11 cellular contexts compared by ENCODE assay signal in the genomic region with DNA sequence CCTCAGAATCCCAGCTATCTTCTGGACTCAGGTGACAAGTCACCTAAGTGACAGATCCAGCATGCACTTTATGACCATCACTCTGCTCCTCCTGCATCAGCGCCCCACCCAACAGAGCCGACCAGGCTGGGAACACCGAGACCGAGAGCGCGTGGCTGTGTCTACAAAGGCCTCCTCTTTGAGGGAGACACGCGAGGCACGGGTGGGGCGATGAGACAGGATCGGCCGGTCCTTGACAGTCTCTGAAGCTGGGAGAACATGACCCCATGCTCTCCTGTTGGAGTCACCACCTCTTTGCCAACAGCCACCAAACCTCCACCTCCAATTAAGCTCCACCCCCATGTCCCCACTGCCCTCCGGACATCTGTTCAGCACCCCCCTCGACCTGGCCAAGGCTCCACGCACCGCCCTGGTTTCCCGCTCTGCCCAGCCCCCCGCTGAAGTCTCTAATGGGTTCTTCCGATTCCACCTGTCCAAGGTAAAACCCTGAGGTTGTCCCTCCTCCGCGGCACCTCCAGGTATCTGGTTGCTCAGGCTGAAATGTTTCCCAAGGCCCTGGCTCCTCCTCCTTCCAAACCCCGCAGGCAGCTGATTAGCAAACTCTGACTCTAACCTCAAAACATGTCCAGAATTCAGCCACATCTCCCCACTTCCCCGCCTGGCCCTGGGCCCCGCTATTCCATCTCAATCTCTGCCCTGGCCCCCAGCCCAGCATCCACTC. TPM values are rescaled to one million over a fixed set of nuclear protein-coding genes. Genes with fewer than 3 reads are reported as not detected.
DNase-seq lines count a peak whose midpoint lies in the region; ATAC-seq and TF ChIP-seq lines count a peak whose summit lies in the region.
"Had no signal": no experiment of that assay in that cellular context is flagged by ENCODE, and none has a peak within 500 bp of the region (broad histone marks: within the 10 kb centered on the region; RNA-seq: fewer than 3 reads in every experiment).

No MANE protein-coding gene starts in this region.

- no peaks in the 10 kb centered on the region for H4K20me1 ChIP-seq in HCT116 (ENCODE audit: insufficient read depth)

- H3K4me2 ChIP-seq in HCT116 (ENCODE audit: low read length) = no peak overlapping the region

- TF ChIP-seq POLR2A in HCT116 (IDR thresholded peaks at IDR 0.05; ENCODE audit: borderline replicate concordance, extremely low read depth, insufficient read depth, insufficient read length) = no peak

- CTCF ChIA-PET in HCT116 (lab: Charles Lee) = no interaction called here

- no peaks in the 10 kb centered on the region for H3K79me2 ChIP-seq in HCT116 (ENCODE audit: insufficient read depth, low read length)

- H3K9ac ChIP-seq in HCT116 (ENCODE audit: low read length) = no peak overlapping the region

- H3K4me1 ChIP-seq in HCT116 (ENCODE audit: control insufficient read depth in 1 of 2, insufficient read depth in 2 of 2, low read length in 2 of 2) = no peaks in the 10 kb centered on the region
- H3K4me1 ChIP-seq in HAP-1 = no peaks in the 10 kb centered on the region

- no TSS peak for BruUV-seq in HCT116 (replicated peaks; lab: Mats Ljungman, UMichigan)

- DNase-seq in AG08395 (ENCODE audit: low spot score) (peak; percentile 86), HCT116 (ENCODE audit: low read depth, low spot score) (no peak), brain microvascular endothelial cell (peak; percentile 54), left colon (no peak), NCI-H1105 (lab: John Stamatoyannopoulos, UW) (no peak), DMS153 treated with DMSO at 0.1 percent for 48 hours (lab: John Stamatoyannopoulos, UW; ENCODE audit: unreplicated experiment) (no peak), HAP-1 (ENCODE audit: low spot score in 2 of 2) (no peak)
- DNase-seq: NCI-H1092; SJCRH30; stimulated activated CD4-positive, alpha-beta T cell treated with anti-CD3 and anti-CD28 coated beads, Interleukin-4, amount 100 ng/mL, for 24 hours had no signal

- TF ChIP-seq RAD21 in HCT116 (IDR thresholded peaks at IDR 0.05; ENCODE audit: low read depth) = no peak

- no peak overlapping the region for H3K4me3 ChIP-seq in HCT116 (replicated peaks in 1 of 2; ENCODE audit: low read depth in 1 of 2, low read length in 2 of 2)
- no peak overlapping the region for H3K4me3 ChIP-seq in brain microvascular endothelial cell (ENCODE audit: low read depth, low read length)
- H3K4me3 ChIP-seq in HAP-1 = no peak overlapping the region
- H3K4me3 ChIP-seq: SJCRH30 had no signal

- no peaks in the 10 kb centered on the region for H3K9me2 ChIP-seq in HCT116 (ENCODE audit: insufficient read depth)

- TF ChIP-seq CTCF in HCT116 (IDR thresholded peaks at IDR 0.05 in 2 of 3, conservative IDR thresholded peaks at IDR 0.05 in 1 of 3; ENCODE audit: borderline replicate concordance in 1 of 3, insufficient read depth in 1 of 3, low read depth in 2 of 3, low read length in 2 of 3) = no peak
- TF ChIP-seq CTCF in brain microvascular endothelial cell (IDR thresholded peaks at IDR 0.05; ENCODE audit: low read depth, low read length, missing control alignments) = no peak

- no peak overlapping the region for H2AFZ ChIP-seq in HCT116 (ENCODE audit: low read depth, low read length, poor library complexity, severe bottlenecking)

- intact Hi-C loops in HCT116 (cut with micrococcal nuclease) = no loop called here
- intact Hi-C loops in left colon (cut with DNase I, micrococcal nuclease) = no loop called here

- no peaks in the 10 kb centered on the region for H3K27me3 ChIP-seq in HCT116 (ENCODE audit: insufficient read depth, low read length)
- H3K27me3 ChIP-seq in brain microvascular endothelial cell (replicated peaks) = no peaks in the 10 kb centered on the region
- H3K27me3 ChIP-seq in HAP-1 (ENCODE audit: low read depth) = no peaks in the 10 kb centered on the region
- H3K27me3 ChIP-seq: SJCRH30 had no signal

- H3K27ac ChIP-seq in HCT116 (ENCODE audit: low read depth, low read length) (no peak overlapping the region), brain microvascular endothelial cell (no peak overlapping the region)
- H3K27ac ChIP-seq: SJCRH30 had no signal

- in situ Hi-C loops in brain microvascular endothelial cell (cut with HindIII; ENCODE audit: low pct_ligation_motif_present, low sequenced_read_pairs) (no loop called here), HAP-1 (cut with MboI; ENCODE audit: low sequenced_read_pairs) (no loop called here)

- ATAC-seq in HCT116 (peak; percentile 26; the same call in 1 of the 2 replicates), left colon (peak; percentile 42), HG03280 (IDR thresholded peaks at IDR 0.05; ENCODE audit: unreplicated experiment) (no peak)

- peaks cover 4 to 6% of the 10 kb centered on the region in 2 experiments; a peak in 3 of 4 replicates for H3K36me3 ChIP-seq in HCT116 (ENCODE audit: control insufficient read depth in 1 of 2, insufficient read depth in 2 of 2, low read length in 2 of 2)
- H3K36me3 ChIP-seq in brain microvascular endothelial cell (replicated peaks) = peaks cover 48% of the 10 kb centered on the region
- peaks cover 20% of the 10 kb centered on the region for H3K36me3 ChIP-seq in HAP-1 (replicated peaks)

- H3K9me3 ChIP-seq in HCT116 (ENCODE audit: control insufficient read depth in 1 of 2, insufficient read depth in 1 of 2, low read depth in 1 of 2, low read length in 2 of 2) (no peaks in the 10 kb centered on the region), HAP-1 (no peaks in the 10 kb centered on the region)
- H3K9me3 ChIP-seq: SJCRH30 had no signal

- POLR2A ChIA-PET in HCT116 (lab: Charles Lee) = no interaction called here

- RAD21 ChIA-PET in HCT116 (lab: Charles Lee; ENCODE audit: low non-redundant PET in 1 of 2, low total read pairs in 2 of 2, uncharacterized antibody in 2 of 2, unreplicated experiment in 2 of 2) = no interaction called here

TF ChIP-seq in HCT116, 20 proteins besides CTCF, POLR2A, EP300 and RAD21 (continues in another document):
- no peak for TF ChIP-seq SRF (IDR thresholded peaks at IDR 0.05; ENCODE audit: low read depth)
- TF ChIP-seq ELF1 (IDR thresholded peaks at IDR 0.05; ENCODE audit: borderline replicate concordance, low read depth) = no peak
- TF ChIP-seq POLR2AphosphoS5 (IDR thresholded peaks at IDR 0.05; ENCODE audit: low read depth, low read length) = no peak
- no peak for TF ChIP-seq FOSL1 (IDR thresholded peaks at IDR 0.05; ENCODE audit: low read depth)
- no peak for TF ChIP-seq TCF7L2 (IDR thresholded peaks at IDR 0.05; ENCODE audit: borderline replicate concordance, extremely low read depth, insufficient read depth, insufficient read length)
- no peak for TF ChIP-seq ZBTB33 (IDR thresholded peaks at IDR 0.05; ENCODE audit: extremely low read depth, insufficient replicate concordance, low read length)
- no peak for TF ChIP-seq JUND (IDR thresholded peaks at IDR 0.05)
- TF ChIP-seq YY1 (IDR thresholded peaks at IDR 0.05; ENCODE audit: extremely low read depth, insufficient replicate concordance, low read depth, low read length) = no peak
- TF ChIP-seq SP1 (IDR thresholded peaks at IDR 0.05; ENCODE audit: low read depth) = no peak
- TF ChIP-seq, protein P1, sequence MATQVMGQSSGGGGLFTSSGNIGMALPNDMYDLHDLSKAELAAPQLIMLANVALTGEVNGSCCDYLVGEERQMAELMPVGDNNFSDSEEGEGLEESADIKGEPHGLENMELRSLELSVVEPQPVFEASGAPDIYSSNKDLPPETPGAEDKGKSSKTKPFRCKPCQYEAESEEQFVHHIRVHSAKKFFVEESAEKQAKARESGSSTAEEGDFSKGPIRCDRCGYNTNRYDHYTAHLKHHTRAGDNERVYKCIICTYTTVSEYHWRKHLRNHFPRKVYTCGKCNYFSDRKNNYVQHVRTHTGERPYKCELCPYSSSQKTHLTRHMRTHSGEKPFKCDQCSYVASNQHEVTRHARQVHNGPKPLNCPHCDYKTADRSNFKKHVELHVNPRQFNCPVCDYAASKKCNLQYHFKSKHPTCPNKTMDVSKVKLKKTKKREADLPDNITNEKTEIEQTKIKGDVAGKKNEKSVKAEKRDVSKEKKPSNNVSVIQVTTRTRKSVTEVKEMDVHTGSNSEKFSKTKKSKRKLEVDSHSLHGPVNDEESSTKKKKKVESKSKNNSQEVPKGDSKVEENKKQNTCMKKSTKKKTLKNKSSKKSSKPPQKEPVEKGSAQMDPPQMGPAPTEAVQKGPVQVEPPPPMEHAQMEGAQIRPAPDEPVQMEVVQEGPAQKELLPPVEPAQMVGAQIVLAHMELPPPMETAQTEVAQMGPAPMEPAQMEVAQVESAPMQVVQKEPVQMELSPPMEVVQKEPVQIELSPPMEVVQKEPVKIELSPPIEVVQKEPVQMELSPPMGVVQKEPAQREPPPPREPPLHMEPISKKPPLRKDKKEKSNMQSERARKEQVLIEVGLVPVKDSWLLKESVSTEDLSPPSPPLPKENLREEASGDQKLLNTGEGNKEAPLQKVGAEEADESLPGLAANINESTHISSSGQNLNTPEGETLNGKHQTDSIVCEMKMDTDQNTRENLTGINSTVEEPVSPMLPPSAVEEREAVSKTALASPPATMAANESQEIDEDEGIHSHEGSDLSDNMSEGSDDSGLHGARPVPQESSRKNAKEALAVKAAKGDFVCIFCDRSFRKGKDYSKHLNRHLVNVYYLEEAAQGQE (IDR thresholded peaks at IDR 0.05; ENCODE audit: low read depth) = no peak
- TF ChIP-seq MAX (IDR thresholded peaks at IDR 0.05) = no peak
- TF ChIP-seq ZFX (IDR thresholded peaks at IDR 0.05) = no peak
- TF ChIP-seq, protein P2, sequence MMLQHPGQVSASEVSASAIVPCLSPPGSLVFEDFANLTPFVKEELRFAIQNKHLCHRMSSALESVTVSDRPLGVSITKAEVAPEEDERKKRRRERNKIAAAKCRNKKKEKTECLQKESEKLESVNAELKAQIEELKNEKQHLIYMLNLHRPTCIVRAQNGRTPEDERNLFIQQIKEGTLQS (IDR thresholded peaks at IDR 0.05) = no peak

RNA-seq across cellular contexts. Expression of gene HSP90AA1, which starts 31.5 kb away (rescaled TPM):
- total RNA-seq in HCT116 (2021; ENCODE audit: unreplicated experiment) (1,380 TPM), left colon (100 to 1,000 TPM; 182 to 274 TPM)
- 597 and 977 TPM in 2 replicates for polyA plus RNA-seq in HCT116 (2012)

Comparison
In these comparisons a context has a peak if more than half of its experiments do, and no peak if none do; other contexts are left out.
1. DNase-seq: peak in AG08395 (single experiment) and brain microvascular endothelial cell (single experiment); none in HCT116 (single experiment), left colon (0 of 2), NCI-H1105 (single experiment), DMS153 treated with DMSO at 0.1 percent for 48 hours (single experiment) and HAP-1 (0 of 2).